ENCODE assay signal across 17 cellular contexts in genomic region chr3:8843347-8843746, GRCh38.
A peak's percentile ranks its signal among the peaks of the same experiment; 100 is the strongest.
DNase-seq lines count a peak whose midpoint lies in the region; ATAC-seq and TF ChIP-seq lines count a peak whose summit lies in the region.
"Had no signal": no experiment of that assay in that cellular context is flagged by ENCODE, and none has a peak within 500 bp of the region (broad histone marks: within the 10 kb centered on the region; RNA-seq: fewer than 3 reads in every experiment).

No MANE protein-coding gene starts in this region.

- no TSS peak for BruUV-seq in IMR-90 (replicated peaks; lab: Mats Ljungman, UMichigan)

- ATAC-seq in IMR-90 (ENCODE audit: low read depth), result no peak
- ATAC-seq: CD8-positive, alpha-beta T cell; GM12878 had no signal

- in situ Hi-C loops in IMR-90 (cut with MboI; ENCODE audit: low sequenced_read_pairs), result no loop called here

- no peak overlapping the region for H3K4me3 ChIP-seq in IMR-90 (ENCODE audit: insufficient read depth, low read depth, low read length)
- H3K4me3 ChIP-seq in neuronal stem cell (ENCODE audit: low read length in 2 of 2), result no peak overlapping the region
- H3K4me3 ChIP-seq in osteoblast (ENCODE audit: insufficient read depth, low read length), result no peak overlapping the region
- H3K4me3 ChIP-seq: GM12878, GM23248 had no signal

- no peak overlapping the region for H3K14ac ChIP-seq in IMR-90 (replicated peaks; ENCODE audit: low read depth, low read length)
- H3K14ac ChIP-seq in neuronal stem cell (ENCODE audit: low read length), result no peak overlapping the region

- H3K4me1 ChIP-seq in IMR-90 (ENCODE audit: control insufficient read depth, insufficient read depth, low read length) (peaks cover 11% of the 10 kb centered on the region), neuronal stem cell (ENCODE audit: control insufficient read depth in 2 of 2, insufficient read depth in 1 of 2, low read depth in 1 of 2, low read length in 2 of 2) (peaks cover 0 to 7% of the 10 kb centered on the region in 2 donors), osteoblast (ENCODE audit: insufficient read depth, low read length) (peaks cover 23% of the 10 kb centered on the region)

- H2BK5ac ChIP-seq in IMR-90 (ENCODE audit: low read depth, low read length, poor library complexity, severe bottlenecking), result no peak overlapping the region
- no peak overlapping the region for H2BK5ac ChIP-seq in neuronal stem cell (ENCODE audit: low read length)

- peak overlapping the region; percentile 48 for H2AK5ac ChIP-seq in IMR-90 (ENCODE audit: low read depth, low read length)
- H2AK5ac ChIP-seq in neuronal stem cell (ENCODE audit: low read depth, low read length), result no peak overlapping the region

- H3K9ac ChIP-seq in IMR-90 (ENCODE audit: low read depth, low read length), result no peak overlapping the region
- H3K9ac ChIP-seq in neuronal stem cell (ENCODE audit: low read depth, low read length, poor library complexity), result no peak overlapping the region
- H3K9ac ChIP-seq: GM23248 had no signal

- no peak for TF ChIP-seq POLR2A in IMR-90 (IDR thresholded peaks at IDR 0.05; ENCODE audit: low read depth, low read length)

- no peaks in the 10 kb centered on the region for H3K27me3 ChIP-seq in IMR-90 (ENCODE audit: control insufficient read depth, insufficient read depth, low read length)
- no peaks in the 10 kb centered on the region for H3K27me3 ChIP-seq in neuronal stem cell (ENCODE audit: control insufficient read depth in 3 of 3, insufficient read depth in 3 of 3, low read depth in 1 of 3, low read length in 3 of 3)
- no peaks in the 10 kb centered on the region for H3K27me3 ChIP-seq in osteoblast (ENCODE audit: insufficient read depth, low read length)

- POLR2A ChIA-PET in IMR-90 (lab: Charles Lee; ENCODE audit: unreplicated experiment), result no interaction called here

- TF ChIP-seq CTCF in IMR-90 (conservative IDR thresholded peaks at IDR 0.05; ENCODE audit: low read depth, low read length), result no peak
- no peak for TF ChIP-seq CTCF in osteoblast (IDR thresholded peaks at IDR 0.05; ENCODE audit: extremely low read depth, low read depth, low read length)

- H4K91ac ChIP-seq in IMR-90 (ENCODE audit: insufficient read depth, low read depth, low read length) (peak overlapping the region; percentile 10; the same call in 1 of the 2 replicates), neuronal stem cell (ENCODE audit: low read depth, low read length, poor library complexity) (no peak overlapping the region)

- H3K23ac ChIP-seq in IMR-90 (ENCODE audit: low read depth, low read length), result no peak overlapping the region
- H3K23ac ChIP-seq in neuronal stem cell (ENCODE audit: low read depth, low read length, poor library complexity), result no peak overlapping the region

- H2BK120ac ChIP-seq in IMR-90 (ENCODE audit: low read depth, low read length), result peak overlapping the region; percentile 37; the same call in 1 of the 2 replicates
- H2BK120ac ChIP-seq in neuronal stem cell (ENCODE audit: low read depth, low read length), result no peak overlapping the region

- CTCF ChIA-PET in IMR-90 (lab: Yijun Ruan, JAX), result no interaction called here

- WGBS in IMR-90 (ENCODE audit: extremely low coverage in 2 of 2, insufficient read length in 1 of 2), 2 experiments, result 83% methylated on average over 2 of the region's 7 CpGs; no CpG with 5 or more reads in 1 of the 2 experiments
- WGBS in neuronal stem cell (ENCODE audit: extremely low coverage in 2 of 2, insufficient read length in 2 of 2, insufficient replicate concordance in 1 of 2), 2 donors, result no CpG with 5 or more reads among the region's 7 CpGs

- 0 out of 2 replicates have a peak overlapping the region, but pooled peaks have one; percentile 7 for H3K4ac ChIP-seq in IMR-90 (ENCODE audit: low read depth, low read length)
- no peak overlapping the region for H3K4ac ChIP-seq in neuronal stem cell (ENCODE audit: low read length)

- H2BK15ac ChIP-seq in IMR-90 (ENCODE audit: low read depth, low read length) (no peak overlapping the region), neuronal stem cell (ENCODE audit: low read length) (no peak overlapping the region)

- H3K79me1 ChIP-seq in IMR-90 (ENCODE audit: low read depth in 1 of 2, low read length in 2 of 2), result peaks cover 3 to 9% of the 10 kb centered on the region in 2 experiments; a peak in 2 of 4 replicates
- H3K79me1 ChIP-seq in neuronal stem cell (ENCODE audit: low read depth, low read length), result no peaks in the 10 kb centered on the region

- DNase-seq in IMR-90 (no peak), brain pericyte (ENCODE audit: low read depth, low spot score) (peak; percentile 30), neuronal stem cell (ENCODE audit: low spot score) (no peak), kidney tubule cell (ENCODE audit: low spot score) (no peak), amniotic stem cell (lab: John Stamatoyannopoulos, UW) (no peak), GM03348 (ENCODE audit: low spot score) (no peak), osteoblast (ENCODE audit: insufficient read length, low spot score, missing footprints) (no peak)
- DNase-seq: Caco-2; CD4-positive, CD25-positive, alpha-beta regulatory T cell; CD8-positive, alpha-beta T cell; DMS153; DND-41; GM23248; H7; HCEC 1CT had no signal

- dilution Hi-C loops in IMR-90 (cut with HindIII; ENCODE audit: low sequenced_read_pairs, unreplicated experiment), result no loop called here

- H3K9me3 ChIP-seq in IMR-90 (ENCODE audit: control insufficient read depth, insufficient read depth, low read length) (no peaks in the 10 kb centered on the region), neuronal stem cell (replicated peaks in 1 of 2; ENCODE audit: control insufficient read depth in 2 of 2, insufficient read depth in 1 of 2, low read depth in 1 of 2, low read length in 2 of 2) (peaks cover 3 to 9% of the 10 kb centered on the region in 2 donors), osteoblast (ENCODE audit: low read depth, low read length) (no peaks in the 10 kb centered on the region)
- H3K9me3 ChIP-seq: Caco-2 had no signal

- no peak overlapping the region for H2AK9ac ChIP-seq in IMR-90 (replicated peaks; ENCODE audit: low read depth, low read length, poor library complexity)

- TF ChIP-seq RAD21 in IMR-90 (IDR thresholded peaks at IDR 0.05; ENCODE audit: low read length), result no peak

- H2AFZ ChIP-seq in IMR-90 (replicated peaks; ENCODE audit: low read length, poor library complexity) (no peak overlapping the region), neuronal stem cell (ENCODE audit: low read length) (no peak overlapping the region), osteoblast (ENCODE audit: low read length) (no peak overlapping the region)
- H2AFZ ChIP-seq: GM23248 had no signal

- H4K5ac ChIP-seq in IMR-90 (ENCODE audit: low read depth, low read length), result no peak overlapping the region

- intact Hi-C loops in IMR-90 (cut with micrococcal nuclease), result loop anchor here (10.0 kb wide), 1 partner anchor 399 kb away; no protein-coding TSS in a partner anchor

- no peak overlapping the region for H2BK12ac ChIP-seq in neuronal stem cell (ENCODE audit: low read length)

- H3K56ac ChIP-seq in IMR-90 (ENCODE audit: extremely low read depth, insufficient read depth, low read length), result no peak overlapping the region

- H3K36me3 ChIP-seq in IMR-90 (ENCODE audit: control insufficient read depth, insufficient read depth, low read length) (no peaks in the 10 kb centered on the region), neuronal stem cell (replicated peaks in 1 of 2; ENCODE audit: control insufficient read depth in 2 of 2, insufficient read depth in 2 of 2, low read length in 2 of 2) (no peaks in the 10 kb centered on the region), osteoblast (ENCODE audit: insufficient read depth, low read length) (no peaks in the 10 kb centered on the region)

- H3K4me2 ChIP-seq in IMR-90 (ENCODE audit: low read depth, low read length) (no peak overlapping the region), neuronal stem cell (ENCODE audit: insufficient read depth, low read length, poor library complexity, severe bottlenecking) (no peak overlapping the region), osteoblast (ENCODE audit: insufficient read depth, low read length) (no peak overlapping the region)

- peaks cover 29% of the 10 kb centered on the region for H3K9me1 ChIP-seq in IMR-90 (ENCODE audit: insufficient read depth, low read length)

- H4K8ac ChIP-seq in IMR-90 (ENCODE audit: low read depth in 2 of 2, low read length in 2 of 2), result no peak overlapping the region
- H4K8ac ChIP-seq in neuronal stem cell (ENCODE audit: low read depth, low read length), result no peak overlapping the region

- H3K27ac ChIP-seq in IMR-90 (ENCODE audit: insufficient read depth, low read length) (no peak overlapping the region), neuronal stem cell (replicated peaks; ENCODE audit: low read length) (no peak overlapping the region), osteoblast (ENCODE audit: low read depth, low read length) (no peak overlapping the region)
- H3K27ac ChIP-seq: C4-2B, GM23248 had no signal

- H2BK20ac ChIP-seq in IMR-90 (ENCODE audit: low read depth, low read length), result no peak overlapping the region

- H4K20me1 ChIP-seq in IMR-90 (ENCODE audit: insufficient read depth, low read length) (no peaks in the 10 kb centered on the region), osteoblast (ENCODE audit: insufficient read depth, low read length) (no peaks in the 10 kb centered on the region)

- no peaks in the 10 kb centered on the region for H3K79me2 ChIP-seq in osteoblast (ENCODE audit: insufficient read depth, low read length)

- H3K18ac ChIP-seq in IMR-90 (ENCODE audit: low read depth, low read length) (no peak overlapping the region), neuronal stem cell (ENCODE audit: low read length) (peak overlapping the region; percentile 15)

TF ChIP-seq in IMR-90, 13 proteins besides CTCF, POLR2A, EP300 and RAD21 (continues in another document):
- TF ChIP-seq MAZ (IDR thresholded peaks at IDR 0.05; ENCODE audit: borderline replicate concordance, low read depth, low read length), result no peak
- TF ChIP-seq BHLHE40 (IDR thresholded peaks at IDR 0.05; ENCODE audit: low read depth, low read length), result no peak
- TF ChIP-seq SMC3 (IDR thresholded peaks at IDR 0.05; ENCODE audit: low read depth, low read length), result no peak
- TF ChIP-seq FOS (IDR thresholded peaks at IDR 0.05; ENCODE audit: low read depth, low read length), result no peak
- no peak for TF ChIP-seq USF2 (IDR thresholded peaks at IDR 0.05; ENCODE audit: low read depth, low read length)
- TF ChIP-seq CEBPB (IDR thresholded peaks at IDR 0.05; ENCODE audit: low read depth, low read length), result no peak
- no peak for TF ChIP-seq NFE2L2 (IDR thresholded peaks at IDR 0.05; ENCODE audit: low read depth, low read length)
